Comparison of ENCODE assay signal across 10 cellular contexts in the genomic region with DNA sequence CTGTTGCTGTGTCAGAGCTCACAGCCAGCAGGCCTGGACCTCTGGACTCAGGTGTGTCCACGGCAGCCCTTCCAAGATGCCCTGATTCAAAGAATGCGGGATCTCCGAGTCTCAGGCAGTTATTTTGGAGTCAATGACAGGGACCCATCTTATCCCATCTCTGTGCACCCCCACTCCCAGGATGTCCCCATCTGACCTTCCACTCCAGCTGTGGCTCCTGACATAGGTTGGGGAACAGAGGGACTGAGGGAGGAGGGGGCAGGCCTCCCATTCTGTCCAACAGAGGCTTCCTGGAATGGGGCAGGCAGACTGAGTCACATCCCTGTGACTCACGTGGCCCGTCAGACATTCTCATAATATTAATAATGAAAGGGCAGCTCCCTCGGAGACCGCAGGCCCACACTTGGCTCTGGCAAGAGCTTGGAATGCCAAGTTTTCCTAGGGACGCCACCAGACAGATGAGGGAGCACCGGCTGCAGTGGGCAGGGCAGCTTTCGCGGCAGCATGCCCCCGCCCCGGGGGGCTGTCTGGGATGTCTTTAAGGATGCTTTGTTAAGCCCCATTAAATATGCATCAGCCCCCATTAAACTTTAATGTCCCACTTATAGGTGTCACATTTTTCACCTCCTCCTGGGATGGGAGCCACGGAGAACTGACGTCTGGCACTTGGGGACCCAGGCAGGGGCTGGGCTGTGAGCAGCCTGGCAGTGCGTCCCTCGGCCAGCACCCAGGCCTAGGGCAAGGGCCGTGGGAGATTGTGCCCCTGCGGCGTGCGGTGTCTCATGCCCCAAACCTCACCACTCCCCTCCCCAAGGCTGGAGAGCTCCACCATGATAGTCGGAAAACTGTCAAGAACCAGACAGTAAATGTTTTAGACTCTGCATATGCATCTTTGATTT. TPM values are rescaled to one million over a fixed set of nuclear protein-coding genes. Genes with fewer than 3 reads are reported as not detected.
DNase-seq lines count a peak whose midpoint lies in the region; ATAC-seq and TF ChIP-seq lines count a peak whose summit lies in the region.
"Had no signal": no experiment of that assay in that cellular context is flagged by ENCODE, and none has a peak within 500 bp of the region (broad histone marks: within the 10 kb centered on the region; RNA-seq: fewer than 3 reads in every experiment).

No MANE protein-coding gene starts in this region.

- H3K9me3 ChIP-seq in HCT116 (ENCODE audit: control insufficient read depth in 1 of 2, insufficient read depth in 1 of 2, low read depth in 1 of 2, low read length in 2 of 2): peaks cover 0 to 5% of the 10 kb centered on the region in 2 experiments; a peak in 1 of 4 replicates
- H3K9me3 ChIP-seq in smooth muscle cell (replicated peaks; ENCODE audit: low read depth): no peaks in the 10 kb centered on the region
- no peaks in the 10 kb centered on the region for H3K9me3 ChIP-seq in MM.1S (replicated peaks; ENCODE audit: insufficient read depth, low read length)

- 45% methylated on average over 22 of the region's 22 CpGs for WGBS in smooth muscle cell (ENCODE audit: low lambda C conversion rate)

- no peak overlapping the region for H3K27ac Mint-ChIP-seq in progenitor cell of endocrine pancreas
- H3K27ac Mint-ChIP-seq: T-helper 1 cell treated with Interleukin-12 subunit alpha and Interleukin-12 subunit beta and Interleukin-4 antibody, amounts not matched to agents 30 μg/mL and 1 μg/mL, for 36 hours had no signal

- peaks cover 4% of the 10 kb centered on the region for H3K9me3 Mint-ChIP-seq in progenitor cell of endocrine pancreas (ENCODE audit: low read depth)

- no peak for TF ChIP-seq POLR2A in HCT116 (IDR thresholded peaks at IDR 0.05; ENCODE audit: borderline replicate concordance, extremely low read depth, insufficient read depth, insufficient read length)

- H2AFZ ChIP-seq in HCT116 (ENCODE audit: low read depth, low read length, poor library complexity, severe bottlenecking): peak overlapping the region; percentile 67
- H2AFZ ChIP-seq in smooth muscle cell (ENCODE audit: low read depth): no peak overlapping the region
- H2AFZ ChIP-seq in MM.1S (ENCODE audit: low read length): no peak overlapping the region

- H3K9me2 ChIP-seq in HCT116 (ENCODE audit: insufficient read depth): no peaks in the 10 kb centered on the region
- H3K9me2 ChIP-seq in MM.1S (replicated peaks; ENCODE audit: insufficient read depth, low read length): no peaks in the 10 kb centered on the region

- H3F3A ChIP-seq in smooth muscle cell (ENCODE audit: low read depth) (no peaks in the 10 kb centered on the region), MM.1S (ENCODE audit: insufficient read depth, low read length) (no peaks in the 10 kb centered on the region)

- H3K4me2 ChIP-seq in HCT116 (ENCODE audit: low read length) (peak overlapping the region; percentile 80), smooth muscle cell (peak overlapping the region; percentile 20), MM.1S (ENCODE audit: low read depth, low read length) (no peak overlapping the region)

- peak overlapping the region; percentile 26 for H3K9ac ChIP-seq in HCT116 (ENCODE audit: low read length)
- peak overlapping the region; percentile 43 for H3K9ac ChIP-seq in smooth muscle cell (ENCODE audit: low read depth)
- H3K9ac ChIP-seq in MM.1S (ENCODE audit: low read length): no peak overlapping the region

- no peaks in the 10 kb centered on the region for H3K4me1 Mint-ChIP-seq in progenitor cell of endocrine pancreas (ENCODE audit: low read depth)

- TF ChIP-seq CTCF in HCT116 (IDR thresholded peaks at IDR 0.05 in 2 of 3, conservative IDR thresholded peaks at IDR 0.05 in 1 of 3; ENCODE audit: borderline replicate concordance in 1 of 3, insufficient read depth in 1 of 3, low read depth in 2 of 3, low read length in 2 of 3) (no peak), foreskin fibroblast (IDR thresholded peaks at IDR 0.05; ENCODE audit: low read depth, low read length) (no peak), smooth muscle cell (IDR thresholded peaks at IDR 0.05; ENCODE audit: borderline replicate concordance, insufficient read depth, poor library complexity, severe bottlenecking) (no peak), MM.1S (IDR thresholded peaks at IDR 0.05; ENCODE audit: low read length) (no peak), progenitor cell of endocrine pancreas (IDR thresholded peaks at IDR 0.05; ENCODE audit: unreplicated experiment) (no peak)

- H3K27me3 Mint-ChIP-seq in progenitor cell of endocrine pancreas: peaks cover 4% of the 10 kb centered on the region

- peaks cover 5% of the 10 kb centered on the region; the same call in 1 of the 2 replicates for H3K27me3 ChIP-seq in HCT116 (ENCODE audit: insufficient read depth, low read length)
- no peaks in the 10 kb centered on the region for H3K27me3 ChIP-seq in smooth muscle cell (ENCODE audit: low read depth)
- peaks cover 92% of the 10 kb centered on the region for H3K27me3 ChIP-seq in MM.1S (replicated peaks; ENCODE audit: insufficient read depth, low read length)

- ATAC-seq in HCT116 (peak; percentile 97), GM19397 (IDR thresholded peaks at IDR 0.05; ENCODE audit: unreplicated experiment) (no peak)

- H3K36me3 ChIP-seq in HCT116 (ENCODE audit: control insufficient read depth in 1 of 2, insufficient read depth in 2 of 2, low read length in 2 of 2) (no peaks in the 10 kb centered on the region), smooth muscle cell (ENCODE audit: low read depth) (no peaks in the 10 kb centered on the region), MM.1S (replicated peaks; ENCODE audit: insufficient read depth, low read length) (no peaks in the 10 kb centered on the region)

- RAD21 ChIA-PET in HCT116 (lab: Charles Lee; ENCODE audit: low non-redundant PET in 1 of 2, low total read pairs in 2 of 2, uncharacterized antibody in 2 of 2, unreplicated experiment in 2 of 2): interaction anchor here in 1 of 2 experiments (0.6 kb wide), 1 partner anchor 76 kb away, joined by 4 read pairs; no protein-coding TSS in a partner anchor

- no peak overlapping the region for H3K4me3 Mint-ChIP-seq in progenitor cell of endocrine pancreas (ENCODE audit: low read depth)
- H3K4me3 Mint-ChIP-seq: T-helper 1 cell treated with Interleukin-12 subunit alpha and Interleukin-12 subunit beta and Interleukin-4 antibody, amounts not matched to agents 30 μg/mL and 1 μg/mL, for 36 hours had no signal

- peaks cover 2% of the 10 kb centered on the region for H3K36me3 Mint-ChIP-seq in progenitor cell of endocrine pancreas (ENCODE audit: insufficient read depth)

- H3K27ac ChIP-seq in HCT116 (ENCODE audit: low read depth, low read length) (no peak overlapping the region), smooth muscle cell (ENCODE audit: low read depth) (peak overlapping the region; percentile 76), MM.1S (ENCODE audit: low read length) (no peak overlapping the region)

- intact Hi-C loops in HCT116 (cut with micrococcal nuclease): no loop called here

- H3K4me3 ChIP-seq in HCT116 (replicated peaks in 1 of 2; ENCODE audit: low read depth in 1 of 2, low read length in 2 of 2): peak overlapping the region; percentile 2 to 32; a peak in 2 of 4 replicates
- H3K4me3 ChIP-seq in foreskin fibroblast (ENCODE audit: low read depth in 1 of 2, low read length in 2 of 2): no peak overlapping the region
- no peak overlapping the region for H3K4me3 ChIP-seq in smooth muscle cell
- H3K4me3 ChIP-seq in MM.1S (ENCODE audit: low read length): no peak overlapping the region

- no peaks in the 10 kb centered on the region for H4K20me1 ChIP-seq in HCT116 (ENCODE audit: insufficient read depth)
- H4K20me1 ChIP-seq in smooth muscle cell (ENCODE audit: low read depth): no peaks in the 10 kb centered on the region
- no peaks in the 10 kb centered on the region for H4K20me1 ChIP-seq in MM.1S (ENCODE audit: insufficient read depth, low read length)

- POLR2A ChIA-PET in HCT116 (lab: Charles Lee): interaction anchor here (1.0 to 1.2 kb wide), 2 partner anchors 14 to 16 kb away, joined by 3 to 4 read pairs; no protein-coding TSS in a partner anchor

- CTCF ChIA-PET in HCT116 (lab: Charles Lee): interaction anchor here (0.6 to 1.0 kb wide), 3 partner anchors 19 to 89 kb away, joined by 3 to 4 read pairs (median 4); no protein-coding TSS in a partner anchor

- DNase-seq in HCT116 (ENCODE audit: low read depth, low spot score) (peak; percentile 79), T1000 (lab: John Stamatoyannopoulos, UW) (peak; percentile 86), foreskin fibroblast (peak; percentile 92 to 96), smooth muscle cell (lab: John Stamatoyannopoulos, UW; ENCODE audit: unreplicated experiment) (peak; percentile 36), MM.1S (no peak), progenitor cell of endocrine pancreas (ENCODE audit: low spot score, unreplicated experiment) (no peak)
- DNase-seq: activated effector memory CD4-positive, alpha-beta T cell treated with Interleukin-2 at 50 U/mL for 16 hours; small intestine had no signal

- peaks cover 12 to 22% of the 10 kb centered on the region in 2 experiments for H3K4me1 ChIP-seq in HCT116 (ENCODE audit: control insufficient read depth in 1 of 2, insufficient read depth in 2 of 2, low read length in 2 of 2)
- H3K4me1 ChIP-seq in smooth muscle cell (ENCODE audit: low read depth): no peaks in the 10 kb centered on the region
- H3K4me1 ChIP-seq in MM.1S (ENCODE audit: low read length): no peaks in the 10 kb centered on the region

- H3K79me2 ChIP-seq in HCT116 (ENCODE audit: insufficient read depth, low read length) (no peaks in the 10 kb centered on the region), smooth muscle cell (ENCODE audit: low read depth) (no peaks in the 10 kb centered on the region), MM.1S (ENCODE audit: low read length) (no peaks in the 10 kb centered on the region)

- no peak for TF ChIP-seq RAD21 in HCT116 (IDR thresholded peaks at IDR 0.05; ENCODE audit: low read depth)

- BruUV-seq in HCT116 (replicated peaks; lab: Mats Ljungman, UMichigan): no TSS peak

TF ChIP-seq in HCT116, 20 proteins besides CTCF, POLR2A, EP300 and RAD21 (continues in another document):
- peak; percentile 70 for TF ChIP-seq SP1 (IDR thresholded peaks at IDR 0.05; ENCODE audit: low read depth)
- no peak for TF ChIP-seq EZH2phosphoT487 (IDR thresholded peaks at IDR 0.05; ENCODE audit: borderline replicate concordance)
- TF ChIP-seq JUND (IDR thresholded peaks at IDR 0.05): peak; percentile 81
- peak; percentile 21; the same call in 1 of the 2 replicates for TF ChIP-seq POLR2AphosphoS5 (IDR thresholded peaks at IDR 0.05; ENCODE audit: low read depth, low read length)
- TF ChIP-seq ELF1 (IDR thresholded peaks at IDR 0.05; ENCODE audit: borderline replicate concordance, low read depth): no peak

RNA-seq across cellular contexts. Expression of gene FIBCD1, which starts 23.6 kb away (rescaled TPM):
- 26.1 TPM for total RNA-seq in HCT116 (2021; ENCODE audit: unreplicated experiment)
- 34.9 and 46.5 TPM in 2 replicates for polyA plus RNA-seq in HCT116 (2012)
- 1.3 and 1.8 TPM in 2 replicates for total RNA-seq in smooth muscle cell
- polyA plus RNA-seq in smooth muscle cell: 2.4 and 4.7 TPM in 2 replicates
- not detected in 2 replicates for total RNA-seq in progenitor cell of endocrine pancreas

RNA-seq across cellular contexts. Expression of gene LAMC3, which starts 46.3 kb away (rescaled TPM):
- total RNA-seq in HCT116 (2021; ENCODE audit: unreplicated experiment) (7.7 TPM), smooth muscle cell (21.3 and 26.9 TPM in 2 replicates), progenitor cell of endocrine pancreas (0.12 and 0.27 TPM in 2 replicates)
- polyA plus RNA-seq in HCT116 (2012): 7.8 and 8.6 TPM in 2 replicates
- polyA plus RNA-seq in smooth muscle cell: 49.0 and 72.0 TPM in 2 replicates

Comparison
In these comparisons a context has a peak if more than half of its experiments do, and no peak if none do; other contexts are left out.
1. DNase-seq: peak in HCT116 (single experiment), T1000 (single experiment), foreskin fibroblast (2 of 2) and smooth muscle cell (single experiment); none in MM.1S (single experiment) and progenitor cell of endocrine pancreas (single experiment).
2. H3K4me3 ChIP-seq: peak in HCT116 (2 of 2); none in foreskin fibroblast (0 of 2), smooth muscle cell (single experiment) and MM.1S (single experiment).